29 cellular contexts compared by ENCODE assay signal in genomic region chr9:130226112-130226511, GRCh38. TPM values are rescaled to one million over a fixed set of nuclear protein-coding genes. Genes with fewer than 3 reads are reported as not detected.
"Had no signal": no experiment of that assay in that cellular context is flagged by ENCODE, and none has a peak within 500 bp of the region (broad histone marks: within the 10 kb centered on the region; RNA-seq: fewer than 3 reads in every experiment).

No MANE protein-coding gene starts in this region.

- H3K4me2 ChIP-seq: neural progenitor cell had no signal

- H3K9me3 ChIP-seq: body of pancreas, right lobe of liver, uterus had no signal

- H3K4me1 ChIP-seq: body of pancreas, gastroesophageal sphincter, neural progenitor cell, right lobe of liver, transverse colon, uterus had no signal

- H3K4me3 ChIP-seq: body of pancreas, gastroesophageal sphincter, neural progenitor cell, right lobe of liver, transverse colon, uterus had no signal

- H3K9me3 Mint-ChIP-seq: activated T-helper 2 cell treated with anti-CD3 and anti-CD28 coated beads, Interferon-gamma antibody, Interleukin-2, Interleukin-4, amounts not matched to agents 10 μg/mL and 5 μg/mL and 100 μg/mL, durations not matched to agents 14 hours and 24 hours and 36 hours; effector memory CD8-positive, alpha-beta T cell; natural killer cell had no signal

- H3K36me3 ChIP-seq: neural progenitor cell, right lobe of liver, transverse colon, uterus had no signal

- ATAC-seq: activated CD4-positive, CD25-positive, alpha-beta regulatory T cell treated with anti-CD3 and anti-CD28 coated beads, Interleukin-2, amount 50 U/mL, for 24 hours; body of pancreas; effector memory CD8-positive, alpha-beta T cell; gastroesophageal sphincter had no signal

- H3K9ac ChIP-seq: neural progenitor cell had no signal

- H2AFZ ChIP-seq: neural progenitor cell had no signal

- H3K4me1 Mint-ChIP-seq: immature natural killer cell, natural killer cell had no signal

- H3K4me3 Mint-ChIP-seq: activated naive CD8-positive, alpha-beta T cell; effector memory CD8-positive, alpha-beta T cell; immature natural killer cell; natural killer cell; neural progenitor cell; T-helper 1 cell treated with Interleukin-12 subunit alpha and Interleukin-12 subunit beta and Interleukin-4 antibody, amounts not matched to agents 30 μg/mL and 1 μg/mL, for 36 hours had no signal

- H3K27ac ChIP-seq: body of pancreas, neural progenitor cell, right lobe of liver, transverse colon, uterus, VCaP had no signal

- DNase-seq: activated CD4-positive, alpha-beta T cell treated with anti-CD3 and anti-CD28 coated beads for 48 hours; activated CD4-positive, alpha-beta T cell treated with anti-CD3 and anti-CD28 coated beads, Interleukin-2, amount 50 U/mL, for 48 hours; activated T-cell treated with anti-CD3 and anti-CD28 coated beads, Interleukin-2, amount 50 U/mL, for 48 hours; anterior cingulate cortex; body of pancreas; cortex of kidney; effector memory CD8-positive, alpha-beta T cell; erythroblast; head of caudate nucleus; hypothalamus; immature natural killer cell; kidney glomerular epithelial cell; natural killer cell; right lobe of liver; stimulated activated CD4-positive, alpha-beta T cell treated with anti-CD3 and anti-CD28 coated beads, Interleukin-2, amount 100 ng/mL, for 48 hours; stimulated activated naive CD4-positive, alpha-beta T cell treated with Interleukin-2 at 50 U/mL for 16 hours; SW 1271; T-helper 9 cell; transverse colon; uterus had no signal

- H3K27me3 ChIP-seq: body of pancreas, gastroesophageal sphincter, neural progenitor cell, right lobe of liver, transverse colon, uterus had no signal

- H3K36me3 Mint-ChIP-seq: natural killer cell had no signal

- H3K27ac Mint-ChIP-seq: activated naive CD8-positive, alpha-beta T cell; activated T-helper 2 cell treated with anti-CD3 and anti-CD28 coated beads, Interferon-gamma antibody, Interleukin-2, Interleukin-4, amounts not matched to agents 10 μg/mL and 5 μg/mL and 100 μg/mL, durations not matched to agents 14 hours and 24 hours and 36 hours; effector memory CD8-positive, alpha-beta T cell; immature natural killer cell; natural killer cell; neural progenitor cell; T-helper 1 cell treated with Interleukin-12 subunit alpha and Interleukin-12 subunit beta and Interleukin-4 antibody, amounts not matched to agents 30 μg/mL and 1 μg/mL, for 36 hours had no signal

- H3K27me3 Mint-ChIP-seq: activated naive CD8-positive, alpha-beta T cell; effector memory CD8-positive, alpha-beta T cell had no signal

RNA-seq across cellular contexts. Expression of gene HMCN2, which starts 39.4 kb away (rescaled TPM):
- total RNA-seq: activated T-helper 2 cell treated with anti-CD3 and anti-CD28 coated beads, Interferon-gamma antibody, Interleukin-2, Interleukin-4, amounts not matched to agents 10 μg/mL and 5 μg/mL and 100 μg/mL, durations not matched to agents 14 hours and 24 hours and 36 hours; fibroblast of villous mesenchyme; natural killer cell had no signal
- polyA plus RNA-seq: fibroblast of lung, immature natural killer cell had no signal
